Comparison of ENCODE assay signal across 8 cellular contexts in the genomic region with DNA sequence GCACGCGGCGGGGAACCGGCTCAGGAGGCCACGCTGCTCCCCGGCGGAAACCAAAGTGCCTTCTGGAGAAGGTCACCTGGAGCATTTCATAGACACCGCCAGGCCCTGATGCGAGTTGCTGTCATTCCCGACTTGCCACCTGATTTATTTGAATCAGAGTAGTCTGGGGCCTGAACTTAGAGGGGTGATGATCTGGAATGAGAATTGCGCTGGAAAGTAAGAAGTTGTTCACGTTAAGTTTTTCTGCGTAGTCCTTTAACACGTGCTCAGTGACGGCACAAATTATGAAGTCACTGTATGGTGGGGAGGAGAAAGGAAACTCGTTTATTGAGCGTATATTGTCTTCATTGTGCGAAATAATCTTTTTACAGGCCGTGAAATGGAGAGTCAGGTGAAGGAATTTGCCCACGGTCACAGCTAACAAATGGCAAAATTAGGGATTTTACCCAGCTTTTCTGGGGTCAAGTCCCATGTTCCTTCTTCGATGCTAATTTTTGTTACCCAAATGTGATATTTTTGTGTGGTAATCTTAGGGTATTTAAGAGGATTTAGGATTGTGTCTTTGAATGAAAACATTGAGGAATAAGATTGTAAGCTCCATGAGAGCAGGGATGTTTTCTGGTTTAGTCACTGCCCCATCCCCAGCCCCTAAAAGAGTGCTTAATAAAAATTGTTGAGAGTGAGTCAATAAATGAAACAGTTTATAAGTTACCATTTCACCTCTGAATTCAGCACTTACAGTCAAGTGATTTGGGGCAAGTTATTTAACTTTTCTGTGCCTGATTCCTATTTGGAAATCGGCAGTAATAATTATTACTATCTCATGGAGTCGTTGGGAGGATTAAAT. TPM values are rescaled to one million over a fixed set of nuclear protein-coding genes. Genes with fewer than 3 reads are reported as not detected.
DNase-seq lines count a peak whose midpoint lies in the region; ATAC-seq and TF ChIP-seq lines count a peak whose summit lies in the region.

No MANE protein-coding gene starts in this region.

- peaks cover 24 to 50% (median 40%) of the 10 kb centered on the region in 11 experiments; a peak in 21 of 22 replicates for H4K20me1 ChIP-seq in BLaER1 treated with 17β-estradiol and CSF1 and Interleukin-3, amounts not matched to agents 10 nM and 100 nM

- peak overlapping the region; percentile 80 to 98 (median 92) for H3K4me3 ChIP-seq in BLaER1 treated with 17β-estradiol and CSF1 and Interleukin-3, amounts not matched to agents 10 nM and 100 nM
- peak overlapping the region; percentile 95 for H3K4me3 ChIP-seq in lower leg skin (ENCODE audit: low read depth, poor library complexity, severe bottlenecking)
- peak overlapping the region; percentile 64 to 88 (median 82) for H3K4me3 ChIP-seq in subcutaneous abdominal adipose tissue (ENCODE audit: low read depth in 1 of 5, low read length in 5 of 5)

- H3K9me3 ChIP-seq in BLaER1 treated with 17β-estradiol and CSF1 and Interleukin-3, amounts not matched to agents 10 nM and 100 nM (replicated peaks in 1 of 11), result no peaks in the 10 kb centered on the region
- no peaks in the 10 kb centered on the region for H3K9me3 ChIP-seq in subcutaneous abdominal adipose tissue (ENCODE audit: control insufficient read depth in 5 of 5, low read length in 5 of 5)

- peaks cover 17 to 45% (median 29%) of the 10 kb centered on the region in 10 experiments for H3K4me1 ChIP-seq in BLaER1 treated with 17β-estradiol and CSF1 and Interleukin-3, amounts not matched to agents 10 nM and 100 nM
- peaks cover 3 to 44% (median 35%) of the 10 kb centered on the region in 5 donors for H3K4me1 ChIP-seq in subcutaneous abdominal adipose tissue (ENCODE audit: control insufficient read depth in 5 of 5, insufficient read depth in 5 of 5, low read length in 5 of 5)

- peak overlapping the region; percentile 66 to 95 (median 84) for H3K4me2 ChIP-seq in BLaER1 treated with 17β-estradiol and CSF1 and Interleukin-3, amounts not matched to agents 10 nM and 100 nM

- ATAC-seq in GM21825 (IDR thresholded peaks at IDR 0.05; ENCODE audit: unreplicated experiment), result no peak

- H3K27me3 ChIP-seq in BLaER1 treated with 17β-estradiol and CSF1 and Interleukin-3, amounts not matched to agents 10 nM and 100 nM, result no peaks in the 10 kb centered on the region
- H3K27me3 ChIP-seq in subcutaneous abdominal adipose tissue (ENCODE audit: control insufficient read depth in 5 of 5, insufficient read depth in 4 of 5, low read length in 5 of 5), result no peaks in the 10 kb centered on the region

- TF ChIP-seq CTCF in GM20000 (IDR thresholded peaks at IDR 0.05; ENCODE audit: extremely low read depth, missing control alignments), result no peak
- TF ChIP-seq CTCF in lower leg skin (IDR thresholded peaks at IDR 0.05), result no peak

- intact Hi-C loops in lower leg skin (cut with DNase I; ENCODE audit: low total_unique reads), result no loop called here

- WGBS in lower leg skin, 2 donors, result 11% methylated on average over 23 of the region's 23 CpGs

- peak; percentile 52 for DNase-seq in GM20000 (ENCODE audit: low spot score)
- DNase-seq in RKO (ENCODE audit: low spot score), result peak; percentile 64
- DNase-seq in lower leg skin (ENCODE audit: low spot score in 2 of 2), result peak in 1 of 2 donors; percentile 14
- no peak for DNase-seq in NCI-H774 (lab: John Stamatoyannopoulos, UW)

- H3K36me3 ChIP-seq in BLaER1 treated with 17β-estradiol and CSF1 and Interleukin-3, amounts not matched to agents 10 nM and 100 nM, result peaks cover 19 to 45% (median 33%) of the 10 kb centered on the region in 11 experiments
- H3K36me3 ChIP-seq in subcutaneous abdominal adipose tissue (ENCODE audit: control insufficient read depth in 5 of 5, insufficient read depth in 5 of 5, low read length in 5 of 5), result peaks cover 0 to 7% (median 4%) of the 10 kb centered on the region in 5 donors

- H3K9ac ChIP-seq in BLaER1 treated with 17β-estradiol and CSF1 and Interleukin-3, amounts not matched to agents 10 nM and 100 nM, result peak overlapping the region; percentile 91 to 99 (median 96)
- peak overlapping the region; percentile 63 to 98 (median 96) for H3K9ac ChIP-seq in subcutaneous abdominal adipose tissue (ENCODE audit: low read length in 5 of 5)

- no peak for TF ChIP-seq POLR2A in lower leg skin (IDR thresholded peaks at IDR 0.05)

- peak overlapping the region; percentile 89 to 97 (median 92) for H3K27ac ChIP-seq in BLaER1 treated with 17β-estradiol and CSF1 and Interleukin-3, amounts not matched to agents 10 nM and 100 nM
- peak overlapping the region; percentile 72 for H3K27ac ChIP-seq in cingulate gyrus (ENCODE audit: low read depth, low read length)
- peak overlapping the region; percentile 94 for H3K27ac ChIP-seq in subcutaneous abdominal adipose tissue (ENCODE audit: low read depth, low read length)

RNA-seq across cellular contexts. Expression of gene NBL1, which starts 46.4 kb away (rescaled TPM):
- total RNA-seq in lower leg skin, result 100 to 1,000 TPM; 147 to 230 (median 210) TPM
